Comparison of ENCODE assay signal across 1 cellular context in genomic region chr1:1777950-1778826, GRCh38.
TF ChIP-seq lines count a peak whose summit lies in the region.

NADK (minus strand) TSS chr1:1778470; CDS start chr1:1765406, 13,064 bp downstream.

TF ChIP-seq in GM12878, 131 proteins besides CTCF, POLR2A, EP300 and RAD21 (continued from another document and continues in another):
- TF ChIP-seq STAT1 (conservative IDR thresholded peaks at IDR 0.05) (no peak), SMARCA5 (IDR thresholded peaks at IDR 0.05) (peak; percentile 83), NRF1 (conservative IDR thresholded peaks at IDR 0.05; ENCODE audit: low read depth, low read length) (peak; percentile 83), NFYA (IDR thresholded peaks at IDR 0.05; ENCODE audit: borderline replicate concordance, low read depth, low read length) (no peak), YY1 (IDR thresholded peaks at IDR 0.05; ENCODE audit: low read depth, low read length) (peak; percentile 72; the same call in 1 of the 2 replicates), TARDBP (IDR thresholded peaks at IDR 0.05; ENCODE audit: borderline replicate concordance) (no peak), FOXK2 (IDR thresholded peaks at IDR 0.05) (no peak), ASH2L (IDR thresholded peaks at IDR 0.05; ENCODE audit: borderline replicate concordance, low read depth) (no peak), FOXM1 (IDR thresholded peaks at IDR 0.05; ENCODE audit: low read depth, low read length) (no peak), ATF7 (IDR thresholded peaks at IDR 0.05; ENCODE audit: low read depth) (no peak), BACH1 (IDR thresholded peaks at IDR 0.05; ENCODE audit: borderline replicate concordance) (peak; percentile 92; the same call in 1 of the 2 replicates), MAX (IDR thresholded peaks at IDR 0.05; ENCODE audit: low read depth, low read length) (no peak), POLR2AphosphoS5 (IDR thresholded peaks at IDR 0.05; ENCODE audit: low read length) (no peak; the same call in 1 of the 2 replicates), USF1 (IDR thresholded peaks at IDR 0.05; ENCODE audit: borderline replicate concordance, extremely low read length, insufficient read depth, low read depth, low read length) (peak; percentile 61), MTA3 (IDR thresholded peaks at IDR 0.05; ENCODE audit: borderline replicate concordance, low read length) (no peak), HCFC1 (IDR thresholded peaks at IDR 0.05; ENCODE audit: low read length) (no peak), RFX5 (IDR thresholded peaks at IDR 0.05; ENCODE audit: low read depth, low read length) (no peak), BHLHE40 (IDR thresholded peaks at IDR 0.05; ENCODE audit: borderline replicate concordance in 1 of 2, low read depth in 2 of 2, low read length in 1 of 2) (peak in 1 of 2 experiments; percentile 87; a peak in 2 of 4 replicates), E4F1 (IDR thresholded peaks at IDR 0.05; ENCODE audit: borderline replicate concordance, partially characterized antibody) (no peak), TCF12 (IDR thresholded peaks at IDR 0.05; ENCODE audit: low read depth, low read length) (no peak), HDAC6 (IDR thresholded peaks at IDR 0.05; ENCODE audit: unreplicated experiment) (no peak), ZBED1 (IDR thresholded peaks at IDR 0.05; ENCODE audit: borderline replicate concordance) (no peak), RELB (IDR thresholded peaks at IDR 0.05; ENCODE audit: low read depth) (no peak), POU2F2 (IDR thresholded peaks at IDR 0.05; ENCODE audit: borderline replicate concordance, low read depth, low read length) (no peak), PAX5 (IDR thresholded peaks at IDR 0.05; ENCODE audit: borderline replicate concordance, low read depth, low read length) (no peak), IRF4 (IDR thresholded peaks at IDR 0.05; ENCODE audit: low read depth, low read length) (no peak), CREM (IDR thresholded peaks at IDR 0.05; ENCODE audit: low read depth) (no peak), BMI1 (IDR thresholded peaks at IDR 0.05; ENCODE audit: borderline replicate concordance) (no peak), RB1 (IDR thresholded peaks at IDR 0.05; ENCODE audit: borderline replicate concordance) (no peak), IRF3 (IDR thresholded peaks at IDR 0.05) (no peak), IKZF1 (conservative IDR thresholded peaks at IDR 0.05) (peak; percentile 95; the same call in 1 of the 2 replicates), E2F8 (IDR thresholded peaks at IDR 0.05; ENCODE audit: low read depth, partially characterized antibody) (no peak), CBX5 (IDR thresholded peaks at IDR 0.05; ENCODE audit: low read depth) (no peak), REST (IDR thresholded peaks at IDR 0.05; ENCODE audit: low read depth, low read length) (0 out of 2 replicates have a peak, but pooled peaks have one; percentile 21), ZNF207 (IDR thresholded peaks at IDR 0.05; ENCODE audit: borderline replicate concordance) (no peak), SMC3 (IDR thresholded peaks at IDR 0.05; ENCODE audit: borderline replicate concordance, low read length) (no peak), ATF3 (IDR thresholded peaks at IDR 0.05; ENCODE audit: borderline replicate concordance, extremely low read depth, low read depth, low read length) (peak; percentile 41; the same call in 1 of the 2 replicates), CBX3 (IDR thresholded peaks at IDR 0.05; ENCODE audit: borderline replicate concordance, low read depth) (no peak), ZNF24 (IDR thresholded peaks at IDR 0.05) (0 out of 2 replicates have a peak, but pooled peaks have one; percentile 51), HDAC2 (IDR thresholded peaks at IDR 0.05) (no peak)
- TF ChIP-seq, protein P1, sequence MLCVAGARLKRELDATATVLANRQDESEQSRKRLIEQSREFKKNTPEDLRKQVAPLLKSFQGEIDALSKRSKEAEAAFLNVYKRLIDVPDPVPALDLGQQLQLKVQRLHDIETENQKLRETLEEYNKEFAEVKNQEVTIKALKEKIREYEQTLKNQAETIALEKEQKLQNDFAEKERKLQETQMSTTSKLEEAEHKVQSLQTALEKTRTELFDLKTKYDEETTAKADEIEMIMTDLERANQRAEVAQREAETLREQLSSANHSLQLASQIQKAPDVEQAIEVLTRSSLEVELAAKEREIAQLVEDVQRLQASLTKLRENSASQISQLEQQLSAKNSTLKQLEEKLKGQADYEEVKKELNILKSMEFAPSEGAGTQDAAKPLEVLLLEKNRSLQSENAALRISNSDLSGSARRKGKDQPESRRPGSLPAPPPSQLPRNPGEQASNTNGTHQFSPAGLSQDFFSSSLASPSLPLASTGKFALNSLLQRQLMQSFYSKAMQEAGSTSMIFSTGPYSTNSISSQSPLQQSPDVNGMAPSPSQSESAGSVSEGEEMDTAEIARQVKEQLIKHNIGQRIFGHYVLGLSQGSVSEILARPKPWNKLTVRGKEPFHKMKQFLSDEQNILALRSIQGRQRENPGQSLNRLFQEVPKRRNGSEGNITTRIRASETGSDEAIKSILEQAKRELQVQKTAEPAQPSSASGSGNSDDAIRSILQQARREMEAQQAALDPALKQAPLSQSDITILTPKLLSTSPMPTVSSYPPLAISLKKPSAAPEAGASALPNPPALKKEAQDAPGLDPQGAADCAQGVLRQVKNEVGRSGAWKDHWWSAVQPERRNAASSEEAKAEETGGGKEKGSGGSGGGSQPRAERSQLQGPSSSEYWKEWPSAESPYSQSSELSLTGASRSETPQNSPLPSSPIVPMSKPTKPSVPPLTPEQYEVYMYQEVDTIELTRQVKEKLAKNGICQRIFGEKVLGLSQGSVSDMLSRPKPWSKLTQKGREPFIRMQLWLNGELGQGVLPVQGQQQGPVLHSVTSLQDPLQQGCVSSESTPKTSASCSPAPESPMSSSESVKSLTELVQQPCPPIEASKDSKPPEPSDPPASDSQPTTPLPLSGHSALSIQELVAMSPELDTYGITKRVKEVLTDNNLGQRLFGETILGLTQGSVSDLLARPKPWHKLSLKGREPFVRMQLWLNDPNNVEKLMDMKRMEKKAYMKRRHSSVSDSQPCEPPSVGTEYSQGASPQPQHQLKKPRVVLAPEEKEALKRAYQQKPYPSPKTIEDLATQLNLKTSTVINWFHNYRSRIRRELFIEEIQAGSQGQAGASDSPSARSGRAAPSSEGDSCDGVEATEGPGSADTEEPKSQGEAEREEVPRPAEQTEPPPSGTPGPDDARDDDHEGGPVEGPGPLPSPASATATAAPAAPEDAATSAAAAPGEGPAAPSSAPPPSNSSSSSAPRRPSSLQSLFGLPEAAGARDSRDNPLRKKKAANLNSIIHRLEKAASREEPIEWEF (IDR thresholded peaks at IDR 0.05; ENCODE audit: insufficient replicate concordance, low read depth, low read length) = no peak
- TF ChIP-seq, protein P2, sequence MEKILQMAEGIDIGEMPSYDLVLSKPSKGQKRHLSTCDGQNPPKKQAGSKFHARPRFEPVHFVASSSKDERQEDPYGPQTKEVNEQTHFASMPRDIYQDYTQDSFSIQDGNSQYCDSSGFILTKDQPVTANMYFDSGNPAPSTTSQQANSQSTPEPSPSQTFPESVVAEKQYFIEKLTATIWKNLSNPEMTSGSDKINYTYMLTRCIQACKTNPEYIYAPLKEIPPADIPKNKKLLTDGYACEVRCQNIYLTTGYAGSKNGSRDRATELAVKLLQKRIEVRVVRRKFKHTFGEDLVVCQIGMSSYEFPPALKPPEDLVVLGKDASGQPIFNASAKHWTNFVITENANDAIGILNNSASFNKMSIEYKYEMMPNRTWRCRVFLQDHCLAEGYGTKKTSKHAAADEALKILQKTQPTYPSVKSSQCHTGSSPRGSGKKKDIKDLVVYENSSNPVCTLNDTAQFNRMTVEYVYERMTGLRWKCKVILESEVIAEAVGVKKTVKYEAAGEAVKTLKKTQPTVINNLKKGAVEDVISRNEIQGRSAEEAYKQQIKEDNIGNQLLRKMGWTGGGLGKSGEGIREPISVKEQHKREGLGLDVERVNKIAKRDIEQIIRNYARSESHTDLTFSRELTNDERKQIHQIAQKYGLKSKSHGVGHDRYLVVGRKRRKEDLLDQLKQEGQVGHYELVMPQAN (conservative IDR thresholded peaks at IDR 0.05) = peak; percentile 73
